Comparison of ENCODE assay signal across 8 cellular contexts in the genomic region with DNA sequence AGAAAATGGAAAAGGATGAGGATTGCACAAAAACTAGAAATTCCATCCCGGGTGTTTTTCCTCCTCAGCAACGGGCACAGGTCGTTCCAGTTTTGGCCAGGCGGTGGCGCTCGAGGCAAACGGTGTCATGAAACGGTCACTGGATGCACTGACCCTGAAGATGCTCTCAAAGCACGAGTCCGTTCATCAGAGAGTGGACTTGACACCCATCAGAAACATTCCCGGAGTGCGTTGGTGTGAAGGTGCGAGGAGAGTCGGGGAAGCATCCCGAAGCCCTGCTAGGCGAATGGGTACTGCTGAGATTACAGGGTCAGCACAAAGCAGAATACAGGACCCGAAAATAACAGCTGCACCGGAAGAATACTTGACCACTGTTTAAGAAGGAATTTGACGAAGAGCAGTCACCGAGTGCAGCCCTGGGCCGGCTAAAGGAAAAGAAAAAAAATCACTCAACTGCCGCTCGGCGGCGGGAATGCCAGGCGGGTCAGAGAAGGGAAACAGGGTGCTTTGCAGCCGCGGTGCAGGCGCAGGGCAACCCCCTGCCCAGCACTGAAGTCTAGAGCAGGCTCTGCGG.
A peak's percentile ranks its signal among the peaks of the same experiment; 100 is the strongest.
DNase-seq lines count a peak whose midpoint lies in the region; ATAC-seq, FAIRE-seq and TF ChIP-seq lines count a peak whose summit lies in the region.

No MANE protein-coding gene starts in this region.

- peaks cover 7% of the 10 kb centered on the region; the same call in 2 of the 3 replicates for H3K4me1 ChIP-seq in A549
- 0 out of 2 replicates have a peak, but pooled peaks cover 5% of the 10 kb centered on the region for H3K4me1 ChIP-seq in GM23338 (ENCODE audit: insufficient read depth)

- no peaks in the 10 kb centered on the region for H3K27me3 ChIP-seq in GM23338 (ENCODE audit: insufficient read depth)
- H3K27me3 ChIP-seq in kidney epithelial cell (ENCODE audit: control insufficient read depth, insufficient read depth, low read length): no peaks in the 10 kb centered on the region

- peak; percentile 74 to 91; a peak in 5 of 6 replicates for ATAC-seq in A549
- peak; percentile 92 for ATAC-seq in GM23338
- peak; percentile 60 for ATAC-seq in activated CD4-positive, alpha-beta T cell treated with anti-CD3 and anti-CD28 coated beads for 36 hours
- ATAC-seq in GM21786 (IDR thresholded peaks at IDR 0.05; ENCODE audit: unreplicated experiment): no peak

- H3K4me2 ChIP-seq in A549 (peak overlapping the region; percentile 47; the same call in 2 of the 3 replicates), GM23338 (peak overlapping the region; percentile 70)

- H3K4me1 Mint-ChIP-seq in GM23338: peaks cover 13% of the 10 kb centered on the region
- peaks cover 11% of the 10 kb centered on the region for H3K4me1 Mint-ChIP-seq in activated CD4-positive, alpha-beta T cell treated with anti-CD3 and anti-CD28 coated beads for 36 hours

- FAIRE-seq in A549 (lab: Jason Lieb, UNC): no peak

- H3K9me2 ChIP-seq in GM23338 (ENCODE audit: insufficient read depth): no peaks in the 10 kb centered on the region

- no peaks in the 10 kb centered on the region for H3F3A ChIP-seq in GM23338 (replicated peaks; ENCODE audit: low read depth)

- H3K9me3 Mint-ChIP-seq in GM23338: no peaks in the 10 kb centered on the region
- H3K9me3 Mint-ChIP-seq in activated CD4-positive, alpha-beta T cell treated with anti-CD3 and anti-CD28 coated beads for 36 hours (ENCODE audit: low read depth): no peaks in the 10 kb centered on the region

- peak overlapping the region; percentile 70 for H3K4me3 Mint-ChIP-seq in GM23338
- peak overlapping the region; percentile 74 for H3K4me3 Mint-ChIP-seq in activated CD4-positive, alpha-beta T cell treated with anti-CD3 and anti-CD28 coated beads for 36 hours

- no peaks in the 10 kb centered on the region for H3K36me3 Mint-ChIP-seq in GM23338 (ENCODE audit: low read depth)
- H3K36me3 Mint-ChIP-seq in activated CD4-positive, alpha-beta T cell treated with anti-CD3 and anti-CD28 coated beads for 36 hours (ENCODE audit: low read depth): no peaks in the 10 kb centered on the region

- peak; percentile 91 to 93 for TF ChIP-seq RAD21 in A549 (conservative IDR thresholded peaks at IDR 0.05 in 1 of 2, IDR thresholded peaks at IDR 0.05 in 1 of 2)

- intact Hi-C loops in activated CD4-positive, alpha-beta T cell treated with anti-CD3 and anti-CD28 coated beads for 36 hours (cut with DNase I, micrococcal nuclease): loop anchor here (1.0 to 10.0 kb wide), 10 partner anchors 33 to 707 kb away; a partner anchor contains a TSS

- H2AFZ ChIP-seq in GM23338: no peak overlapping the region

- CTCF ChIA-PET in A549 (lab: Yijun Ruan, JAX): interaction anchor here (0.5 to 3.7 kb wide), 24 partner anchors 9 to 435 kb away, joined by 3 to 20 read pairs (median 4); a partner anchor contains a TSS
- CTCF ChIA-PET in activated CD4-positive, alpha-beta T cell treated with anti-CD3 and anti-CD28 coated beads for 36 hours (lab: Charles Lee): interaction anchor here (0.7 to 2.1 kb wide), 10 partner anchors 10 to 403 kb away, joined by 3 to 8 read pairs (median 3); no protein-coding TSS in a partner anchor

- H3K27ac ChIP-seq in A549: peak overlapping the region; percentile 61 to 65
- H3K27ac ChIP-seq in GM23338 (ENCODE audit: low read depth): peak overlapping the region; percentile 76

- H3K9me3 ChIP-seq in A549: no peaks in the 10 kb centered on the region

- H3K27ac Mint-ChIP-seq in GM23338: peak overlapping the region; percentile 89
- H3K27ac Mint-ChIP-seq in activated CD4-positive, alpha-beta T cell treated with anti-CD3 and anti-CD28 coated beads for 36 hours: peak overlapping the region; percentile 67

- no peaks in the 10 kb centered on the region for H4K20me1 ChIP-seq in GM23338 (replicated peaks; ENCODE audit: insufficient read depth)

- H3K27me3 Mint-ChIP-seq in GM23338 (ENCODE audit: insufficient read depth, low read depth, poor library complexity): peaks cover 4% of the 10 kb centered on the region
- H3K27me3 Mint-ChIP-seq in activated CD4-positive, alpha-beta T cell treated with anti-CD3 and anti-CD28 coated beads for 36 hours: peaks cover 17% of the 10 kb centered on the region

- POLR2A ChIA-PET in A549 (lab: Yijun Ruan, JAX): interaction anchor here (0.5 kb wide), 1 partner anchor 74 kb away, joined by 3 read pairs; no protein-coding TSS in a partner anchor
- POLR2A ChIA-PET in activated CD4-positive, alpha-beta T cell treated with anti-CD3 and anti-CD28 coated beads for 36 hours (lab: Charles Lee): no interaction called here

- TF ChIP-seq EP300 in A549 (IDR thresholded peaks at IDR 0.05): no peak

- WGBS in A549 (ENCODE audit: missing lambda C conversion rate): 41% methylated on average over 30 of the region's 30 CpGs

- H3K36me3 ChIP-seq in GM23338 (ENCODE audit: insufficient read depth) (no peaks in the 10 kb centered on the region), kidney epithelial cell (ENCODE audit: control insufficient read depth, insufficient read depth, low read length) (no peaks in the 10 kb centered on the region)

- H3K79me2 ChIP-seq in GM23338 (replicated peaks; ENCODE audit: insufficient read depth): no peaks in the 10 kb centered on the region

- no peak for TF ChIP-seq POLR2A in A549 (IDR thresholded peaks at IDR 0.05; ENCODE audit: low read length)

- TF ChIP-seq CTCF in A549 (IDR thresholded peaks at IDR 0.05) (peak; percentile 75), GM23338 (conservative IDR thresholded peaks at IDR 0.05; ENCODE audit: low read depth in 2 of 2) (peak; percentile 90 to 97), kidney epithelial cell (IDR thresholded peaks at IDR 0.05; ENCODE audit: insufficient read depth, low read length, poor library complexity, severe bottlenecking) (peak; percentile 89)

- H3K4me3 ChIP-seq in A549 (no peak overlapping the region), GM23338 (peak overlapping the region; percentile 45), kidney epithelial cell (ENCODE audit: low read depth, low read length) (no peak overlapping the region)

- DNase-seq in A549 (ENCODE audit: low read depth in 1 of 2, low spot score in 1 of 2): peak; percentile 47 to 71
- peak; percentile 90 for DNase-seq in GM23338 (ENCODE audit: low spot score)
- DNase-seq in NCI-H345 (lab: John Stamatoyannopoulos, UW): peak; percentile 84
- DNase-seq in activated CD4-positive, alpha-beta T cell treated with anti-CD3 and anti-CD28 coated beads for 36 hours: peak; percentile 84
- DNase-seq in cerebellum (ENCODE audit: low spot score): peak; percentile 59
- DNase-seq in kidney epithelial cell (ENCODE audit: low read depth): peak; percentile 51
- DNase-seq in stimulated activated CD4-positive, alpha-beta T cell treated with anti-CD3 and anti-CD28 coated beads, Interleukin-12 subunit alpha, Interleukin-12 subunit beta, amount 100 ng/mL, for 48 hours (ENCODE audit: low read depth in 2 of 3, low spot score in 1 of 3): peak; percentile 33 to 80 (median 66)

TF ChIP-seq in A549, 52 proteins besides CTCF, POLR2A, EP300 and RAD21:
- TF ChIP-seq HEYL (CRISPR knock-in tag; IDR thresholded peaks at IDR 0.05): no peak
- peak; percentile 41 for TF ChIP-seq MAFK (IDR thresholded peaks at IDR 0.05; ENCODE audit: partially characterized antibody)
- peak; percentile 95 for TF ChIP-seq SMC3 (IDR thresholded peaks at IDR 0.05)
- TF ChIP-seq, protein P1, sequence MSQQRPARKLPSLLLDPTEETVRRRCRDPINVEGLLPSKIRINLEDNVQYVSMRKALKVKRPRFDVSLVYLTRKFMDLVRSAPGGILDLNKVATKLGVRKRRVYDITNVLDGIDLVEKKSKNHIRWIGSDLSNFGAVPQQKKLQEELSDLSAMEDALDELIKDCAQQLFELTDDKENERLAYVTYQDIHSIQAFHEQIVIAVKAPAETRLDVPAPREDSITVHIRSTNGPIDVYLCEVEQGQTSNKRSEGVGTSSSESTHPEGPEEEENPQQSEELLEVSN (IDR thresholded peaks at IDR 0.05; ENCODE audit: borderline replicate concordance, low read depth): peak; percentile 81
- TF ChIP-seq HOXB13 (CRISPR knock-in tag; IDR thresholded peaks at IDR 0.05; ENCODE audit: low read depth): no peak
- no peak for TF ChIP-seq JUN (IDR thresholded peaks at IDR 0.05)
- no peak for TF ChIP-seq KDM1A (IDR thresholded peaks at IDR 0.05; ENCODE audit: low read depth)
- TF ChIP-seq POLR2AphosphoS2 (conservative IDR thresholded peaks at IDR 0.05; ENCODE audit: low read length): no peak
- TF ChIP-seq, protein P2, sequence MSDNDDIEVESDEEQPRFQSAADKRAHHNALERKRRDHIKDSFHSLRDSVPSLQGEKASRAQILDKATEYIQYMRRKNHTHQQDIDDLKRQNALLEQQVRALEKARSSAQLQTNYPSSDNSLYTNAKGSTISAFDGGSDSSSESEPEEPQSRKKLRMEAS (IDR thresholded peaks at IDR 0.05): peak; percentile 80
- 0 out of 2 replicates have a peak, but pooled peaks have one; percentile 41 for TF ChIP-seq MYC (IDR thresholded peaks at IDR 0.05; ENCODE audit: borderline replicate concordance, low read length)
- TF ChIP-seq TP53 (CRISPR knock-in tag; IDR thresholded peaks at IDR 0.05): no peak
TF ChIP-seq in A549: peak in this region for 5.

TF ChIP-seq in GM23338, 12 proteins besides CTCF, POLR2A, EP300 and RAD21:
- TF ChIP-seq POLR2AphosphoS5 (IDR thresholded peaks at IDR 0.05; ENCODE audit: low read depth): no peak
- peak; percentile 49; the same call in 1 of the 2 replicates for TF ChIP-seq CREB1 (CRISPR knock-in tag; IDR thresholded peaks at IDR 0.05; ENCODE audit: low read depth)
